In genomic region chr12:92544321-92544720, GRCh38 we compare ENCODE assay signal across 19 cellular contexts.
DNase-seq lines count a peak whose midpoint lies in the region; ATAC-seq, FAIRE-seq and TF ChIP-seq lines count a peak whose summit lies in the region.
"Had no signal": no experiment of that assay in that cellular context is flagged by ENCODE, and none has a peak within 500 bp of the region (broad histone marks: within the 10 kb centered on the region; RNA-seq: fewer than 3 reads in every experiment).

No MANE protein-coding gene starts in this region.

- H3K27me3 ChIP-seq in OCI-LY1 (ENCODE audit: insufficient read depth, low read length) (no peaks in the 10 kb centered on the region), small intestine (ENCODE audit: control insufficient read depth in 2 of 2, insufficient read depth in 2 of 2, low read length in 2 of 2) (no peaks in the 10 kb centered on the region), breast epithelium (no peaks in the 10 kb centered on the region)

- intact Hi-C loops in breast epithelium (cut with DNase I; ENCODE audit: low total_unique reads) = no loop called here
- intact Hi-C loops in activated naive CD4-positive, alpha-beta T cell treated with anti-CD3 and anti-CD28 coated beads for 36 hours (cut with micrococcal nuclease) = no loop called here

- CTCF ChIA-PET in activated naive CD4-positive, alpha-beta T cell treated with anti-CD3 and anti-CD28 coated beads for 36 hours (lab: Charles Lee) = interaction anchor here (0.7 to 1.3 kb wide), 2 partner anchors 19 to 21 kb away, joined by 3 to 4 read pairs; no protein-coding TSS in a partner anchor

- no peaks in the 10 kb centered on the region for H4K20me1 ChIP-seq in OCI-LY1 (ENCODE audit: insufficient read depth, low read length)

- H3K36me3 ChIP-seq in OCI-LY1 (ENCODE audit: insufficient read depth, low read length) (no peaks in the 10 kb centered on the region), small intestine (ENCODE audit: control insufficient read depth in 2 of 2, insufficient read depth in 2 of 2, low read length in 2 of 2) (no peaks in the 10 kb centered on the region), breast epithelium (no peaks in the 10 kb centered on the region)

- no peaks in the 10 kb centered on the region for H3K79me2 ChIP-seq in OCI-LY1 (ENCODE audit: insufficient read depth, low read length)

- H3K27me3 Mint-ChIP-seq in glutamatergic neuron (ENCODE audit: unreplicated experiment) = peaks cover 2% of the 10 kb centered on the region
- H3K27me3 Mint-ChIP-seq in activated naive CD4-positive, alpha-beta T cell treated with anti-CD3 and anti-CD28 coated beads for 36 hours (ENCODE audit: low read depth) = no peaks in the 10 kb centered on the region
- H3K27me3 Mint-ChIP-seq: activated naive CD8-positive, alpha-beta T cell; activated T-cell treated with anti-CD3 and anti-CD28 coated beads, Interleukin-2, amount 50 U/mL, for 24 hours had no signal

- no peaks in the 10 kb centered on the region for H3K9me2 ChIP-seq in OCI-LY1 (ENCODE audit: low read depth, low read length)

- peak; percentile 1 for DNase-seq in NCI-H1694 (lab: John Stamatoyannopoulos, UW)
- DNase-seq in NCI-H1694 treated with DMSO at 0.1 percent for 48 hours (lab: John Stamatoyannopoulos, UW) = no peak
- no peak for DNase-seq in glutamatergic neuron
- peak; percentile 29 for DNase-seq in small intestine
- no peak for DNase-seq in breast epithelium (ENCODE audit: low spot score in 2 of 2)
- no peak for DNase-seq in activated naive CD4-positive, alpha-beta T cell treated with anti-CD3 and anti-CD28 coated beads for 36 hours
- DNase-seq: activated T-cell treated with anti-CD3 and anti-CD28 coated beads, Interleukin-2, amount 50 U/mL, for 24 hours; CD8-positive, alpha-beta T cell; EL; hippocampal formation; NCI-H187 treated with DMSO at 0.1 percent for 48 hours; NCI-H524 treated with DMSO at 0.1 percent for 48 hours had no signal

- WGBS in small intestine, 3 donors = 38 to 71% (median 55%) methylated on average over 6 of the region's 6 CpGs

- peak overlapping the region; percentile 84 for H3K27ac Mint-ChIP-seq in glutamatergic neuron (ENCODE audit: unreplicated experiment)
- no peak overlapping the region for H3K27ac Mint-ChIP-seq in activated naive CD4-positive, alpha-beta T cell treated with anti-CD3 and anti-CD28 coated beads for 36 hours
- H3K27ac Mint-ChIP-seq: activated naive CD8-positive, alpha-beta T cell; activated T-cell treated with anti-CD3 and anti-CD28 coated beads, Interleukin-2, amount 50 U/mL, for 24 hours; CD8-positive, alpha-beta T cell had no signal

- H3K9me3 ChIP-seq in OCI-LY1 (ENCODE audit: low read length) (no peaks in the 10 kb centered on the region), small intestine (ENCODE audit: control insufficient read depth, low read depth) (no peaks in the 10 kb centered on the region), breast epithelium (no peaks in the 10 kb centered on the region)
- H3K9me3 ChIP-seq: A549 had no signal

- TF ChIP-seq POLR2A in breast epithelium (IDR thresholded peaks at IDR 0.05) = no peak

- no peak for TF ChIP-seq CTCF in OCI-LY1 (IDR thresholded peaks at IDR 0.05; ENCODE audit: low read length)
- no peak for TF ChIP-seq CTCF in glutamatergic neuron (IDR thresholded peaks at IDR 0.05; ENCODE audit: partially characterized antibody, unreplicated experiment)
- TF ChIP-seq CTCF in breast epithelium (IDR thresholded peaks at IDR 0.05) = no peak

- H3K4me3 Mint-ChIP-seq in glutamatergic neuron (ENCODE audit: unreplicated experiment) = peak overlapping the region; percentile 5
- H3K4me3 Mint-ChIP-seq in activated naive CD4-positive, alpha-beta T cell treated with anti-CD3 and anti-CD28 coated beads for 36 hours = no peak overlapping the region
- H3K4me3 Mint-ChIP-seq: activated naive CD8-positive, alpha-beta T cell; activated T-cell treated with anti-CD3 and anti-CD28 coated beads, Interleukin-2, amount 50 U/mL, for 24 hours; brain; CD8-positive, alpha-beta T cell had no signal

- peaks cover 11% of the 10 kb centered on the region for H3K9me3 Mint-ChIP-seq in glutamatergic neuron (ENCODE audit: unreplicated experiment)
- peaks cover 4% of the 10 kb centered on the region for H3K9me3 Mint-ChIP-seq in activated naive CD4-positive, alpha-beta T cell treated with anti-CD3 and anti-CD28 coated beads for 36 hours

- H3K4me1 ChIP-seq in OCI-LY1 (ENCODE audit: insufficient read depth, low read length, severe bottlenecking) (peaks cover 38% of the 10 kb centered on the region), small intestine (ENCODE audit: control insufficient read depth in 2 of 2, insufficient read depth in 1 of 2, low read depth in 1 of 2, low read length in 1 of 2) (peaks cover 10 to 22% of the 10 kb centered on the region in 2 donors), breast epithelium (peaks cover 1 to 3% of the 10 kb centered on the region in 2 donors)

- H3K4me3 ChIP-seq in OCI-LY1 (ENCODE audit: low read depth, low read length, poor library complexity, severe bottlenecking) (no peak overlapping the region), small intestine (ENCODE audit: low read depth in 1 of 2, low read length in 2 of 2) (no peak overlapping the region), breast epithelium (no peak overlapping the region)
- H3K4me3 ChIP-seq: A549 had no signal

- H2AFZ ChIP-seq in OCI-LY1 (ENCODE audit: low read length) = peak overlapping the region; percentile 87

- H3K9ac ChIP-seq in OCI-LY1 (ENCODE audit: low read length) = no peak overlapping the region

- H3K4me1 Mint-ChIP-seq in glutamatergic neuron (ENCODE audit: low read depth, unreplicated experiment) = peaks cover 36% of the 10 kb centered on the region
- H3K4me1 Mint-ChIP-seq in activated naive CD4-positive, alpha-beta T cell treated with anti-CD3 and anti-CD28 coated beads for 36 hours (ENCODE audit: low read depth) = peaks cover 38% of the 10 kb centered on the region

- no peaks in the 10 kb centered on the region for H3K36me3 Mint-ChIP-seq in glutamatergic neuron (ENCODE audit: unreplicated experiment)
- H3K36me3 Mint-ChIP-seq in activated naive CD4-positive, alpha-beta T cell treated with anti-CD3 and anti-CD28 coated beads for 36 hours (ENCODE audit: low read depth) = no peaks in the 10 kb centered on the region
- H3K36me3 Mint-ChIP-seq: brain; CD8-positive, alpha-beta T cell had no signal

- H3F3A ChIP-seq in OCI-LY1 (ENCODE audit: insufficient read depth, low read length) = no peaks in the 10 kb centered on the region

- H3K27ac ChIP-seq in OCI-LY1 (ENCODE audit: low read depth, low read length, poor library complexity, severe bottlenecking) (peak overlapping the region; percentile 66), small intestine (ENCODE audit: low read depth in 1 of 2, low read length in 1 of 2) (no peak overlapping the region), breast epithelium (no peak overlapping the region)
- H3K27ac ChIP-seq: A549 had no signal

- FAIRE-seq in small intestine (lab: Jason Lieb, UNC) = no peak
- FAIRE-seq: A549, RCC 7860 had no signal

- peak overlapping the region; percentile 28; the same call in 1 of the 2 replicates for H3K4me2 ChIP-seq in OCI-LY1 (ENCODE audit: low read length)
- H3K4me2 ChIP-seq: A549 had no signal

- ATAC-seq in GM21737 (IDR thresholded peaks at IDR 0.05; ENCODE audit: unreplicated experiment) = no peak
- ATAC-seq: A549; CD8-positive, alpha-beta T cell; HCT116 had no signal

Comparison
In these comparisons a context has a peak if more than half of its experiments do, and no peak if none do; other contexts are left out.
1. DNase-seq: peak in NCI-H1694 (single experiment) and small intestine (single experiment); none in NCI-H1694 treated with DMSO at 0.1 percent for 48 hours (single experiment), glutamatergic neuron (single experiment), breast epithelium (0 of 2) and activated naive CD4-positive, alpha-beta T cell treated with anti-CD3 and anti-CD28 coated beads for 36 hours (single experiment).